8 cellular contexts compared by ENCODE assay signal in the genomic region with DNA sequence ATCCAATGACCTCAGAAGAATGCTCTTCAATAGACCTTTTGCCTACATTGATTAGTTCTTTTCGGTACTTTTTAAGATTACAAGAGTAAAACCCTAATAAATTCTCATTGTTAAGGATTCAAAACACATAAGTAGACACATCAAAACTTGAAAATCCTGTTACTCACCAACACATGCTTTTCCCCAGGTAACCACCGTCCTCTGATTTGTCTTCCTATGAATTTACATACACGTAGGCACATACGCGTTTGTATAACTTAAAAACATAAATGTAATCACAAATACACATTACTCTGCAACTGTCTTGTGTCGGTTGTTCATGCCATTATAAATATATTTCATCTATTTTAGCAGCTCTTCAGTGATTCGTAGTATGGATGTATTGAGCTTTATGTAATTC. TPM values are rescaled to one million over a fixed set of nuclear protein-coding genes. Genes with fewer than 3 reads are reported as not detected.
A peak's percentile ranks its signal among the peaks of the same experiment; 100 is the strongest.
DNase-seq lines count a peak whose midpoint lies in the region; ATAC-seq, FAIRE-seq and TF ChIP-seq lines count a peak whose summit lies in the region.

No MANE protein-coding gene starts in this region.

- peaks cover 40% of the 10 kb centered on the region for H3K79me2 ChIP-seq in OCI-LY7 (ENCODE audit: insufficient read depth, low read depth, low read length)

- POLR2A ChIA-PET in OCI-LY7 (lab: Charles Lee) = interaction anchor here (1.7 to 3.6 kb wide), 4 partner anchors 9 to 37 kb away, joined by 4 to 19 read pairs (median 10); no protein-coding TSS in a partner anchor

- H3K4me3 ChIP-seq in OCI-LY7 (ENCODE audit: low read depth, low read length, poor library complexity, severe bottlenecking) = peak overlapping the region; percentile 99
- H3K4me3 ChIP-seq in esophagus muscularis mucosa = peak overlapping the region; percentile 86 to 95 (median 88)
- peak overlapping the region; percentile 82 for H3K4me3 ChIP-seq in retinal pigment epithelial cell (ENCODE audit: low read length)

- H2AFZ ChIP-seq in OCI-LY7 (ENCODE audit: low read length) = peak overlapping the region; percentile 89

- peaks cover 29% of the 10 kb centered on the region for H3K4me1 ChIP-seq in OCI-LY7 (ENCODE audit: insufficient read depth, low read length, poor library complexity, severe bottlenecking)
- H3K4me1 ChIP-seq in esophagus muscularis mucosa = peaks cover 14 to 36% (median 35%) of the 10 kb centered on the region in 4 donors

- H3K9me3 ChIP-seq in OCI-LY7 (ENCODE audit: low read length) (peaks cover 9% of the 10 kb centered on the region; the same call in 1 of the 2 replicates), esophagus muscularis mucosa (no peaks in the 10 kb centered on the region)

- WGBS in esophagus muscularis mucosa = 59% methylated on average over 7 of the region's 7 CpGs

- intact Hi-C loops in OCI-LY7 (cut with micrococcal nuclease; ENCODE audit: unreplicated experiment) = loop anchor here (5.0 kb wide), 3 partner anchors 226 to 819 kb away; a partner anchor contains a TSS
- intact Hi-C loops in esophagus muscularis mucosa (cut with DNase I) = no loop called here

- TF ChIP-seq POLR2A in H54 (IDR thresholded peaks at IDR 0.05; ENCODE audit: low read depth, low read length) = no peak
- no peak for TF ChIP-seq POLR2A in esophagus muscularis mucosa (IDR thresholded peaks at IDR 0.05; ENCODE audit: low read depth)

- no peaks in the 10 kb centered on the region for H3K9me2 ChIP-seq in OCI-LY7 (ENCODE audit: insufficient read depth, low read length)

- no peak overlapping the region for H3K27ac ChIP-seq in OCI-LY7 (ENCODE audit: low read depth, low read length, poor library complexity, severe bottlenecking)
- peak overlapping the region in 2 of 4 donors; percentile 95 to 96 for H3K27ac ChIP-seq in esophagus muscularis mucosa (replicated peaks in 1 of 4)

- H3K4me2 ChIP-seq in OCI-LY7 (ENCODE audit: low read length) = peak overlapping the region; percentile 68

- TF ChIP-seq CTCF in OCI-LY7 (conservative IDR thresholded peaks at IDR 0.05; ENCODE audit: low read length) = no peak
- TF ChIP-seq CTCF in esophagus muscularis mucosa (IDR thresholded peaks at IDR 0.05) = no peak
- no peak for TF ChIP-seq CTCF in retinal pigment epithelial cell (conservative IDR thresholded peaks at IDR 0.05; ENCODE audit: low read depth, low read length)

- ATAC-seq in HG03095 (IDR thresholded peaks at IDR 0.05; ENCODE audit: unreplicated experiment) = no peak

- DNase-seq in H54 (ENCODE audit: insufficient read length, low spot score) (no peak), OCI-LY7 (ENCODE audit: low spot score) (no peak), esophagus muscularis mucosa (ENCODE audit: extremely low spot score) (no peak), retinal pigment epithelial cell (ENCODE audit: low read depth) (no peak), SIG-M5 treated with dmso at 0.1 percent for 504 hours (lab: John Stamatoyannopoulos, UW; ENCODE audit: unreplicated experiment) (no peak), NCI-H1930 (lab: John Stamatoyannopoulos, UW) (no peak)
- no peak for DNase-seq in activated CD8-positive, alpha-beta memory T cell treated with anti-CD3 and anti-CD28 coated beads, Interleukin-2, amount 50 U/mL, for 48 hours

- peaks cover 22% of the 10 kb centered on the region for H3K36me3 ChIP-seq in OCI-LY7 (ENCODE audit: insufficient read depth, low read length)
- peaks cover 0 to 4% (median under 1%) of the 10 kb centered on the region in 4 donors for H3K36me3 ChIP-seq in esophagus muscularis mucosa

- CTCF ChIA-PET in OCI-LY7 (lab: Charles Lee; ENCODE audit: unreplicated experiment) = no interaction called here

- no peaks in the 10 kb centered on the region for H3K27me3 ChIP-seq in esophagus muscularis mucosa

- peak; percentile 15 for FAIRE-seq in H54 (lab: Jason Lieb, UNC)

- no peak for TF ChIP-seq EP300 in esophagus muscularis mucosa (IDR thresholded peaks at IDR 0.05)

- BruUV-seq in OCI-LY7 (replicated peaks; lab: Mats Ljungman, UMichigan) = no TSS peak

- H4K20me1 ChIP-seq in OCI-LY7 (ENCODE audit: insufficient read depth, low read length) = peaks cover 20% of the 10 kb centered on the region

RNA-seq across cellular contexts. Expression of a gene that starts 0.9 kb away (rescaled TPM):
- total RNA-seq in OCI-LY7 (2014; rRNA removed; shearing (Covaris generic)) = 54.8 and 63.6 TPM in 2 replicates
- 68.5 and 71.8 TPM in 2 replicates for total RNA-seq in OCI-LY7 (2022)
- 10 to 100 TPM; 37.1 to 59.0 (median 38.6) TPM for total RNA-seq in esophagus muscularis mucosa

RNA-seq across cellular contexts. Expression of a gene that starts 22.4 kb away (rescaled TPM):
- 0.08 TPM in 1 of 2 replicates, not detected in the other for total RNA-seq in OCI-LY7 (2014; rRNA removed; shearing (Covaris generic))
- 0.25 and 0.31 TPM in 2 replicates for total RNA-seq in OCI-LY7 (2022)
- 10 to 100 TPM in 1 of 4 donors, 1 to 10 TPM in 3; 2.3 to 10.4 (median 5.2) TPM for total RNA-seq in esophagus muscularis mucosa
